2 cellular contexts compared by ENCODE assay signal in genomic region chr12:62965700-62966099, GRCh38. TPM values are rescaled to one million over a fixed set of nuclear protein-coding genes. Genes with fewer than 3 reads are reported as not detected.
"Had no signal": no experiment of that assay in that cellular context is flagged by ENCODE, and none has a peak within 500 bp of the region (broad histone marks: within the 10 kb centered on the region; RNA-seq: fewer than 3 reads in every experiment).

No MANE protein-coding gene starts in this region.

RNA-seq across cellular contexts. Expression of gene PPM1H, which starts 30.8 kb away (rescaled TPM):
- total RNA-seq: T-helper 1 cell treated with Interleukin-12 subunit alpha and Interleukin-12 subunit beta and Interleukin-4 antibody, amounts not matched to agents 30 ng/mL and 1 ng/mL, for 36 hours had no signal
- polyA plus RNA-seq: IgD-negative memory B cell had no signal
